Comparison of ENCODE assay signal across 15 cellular contexts in the genomic region with DNA sequence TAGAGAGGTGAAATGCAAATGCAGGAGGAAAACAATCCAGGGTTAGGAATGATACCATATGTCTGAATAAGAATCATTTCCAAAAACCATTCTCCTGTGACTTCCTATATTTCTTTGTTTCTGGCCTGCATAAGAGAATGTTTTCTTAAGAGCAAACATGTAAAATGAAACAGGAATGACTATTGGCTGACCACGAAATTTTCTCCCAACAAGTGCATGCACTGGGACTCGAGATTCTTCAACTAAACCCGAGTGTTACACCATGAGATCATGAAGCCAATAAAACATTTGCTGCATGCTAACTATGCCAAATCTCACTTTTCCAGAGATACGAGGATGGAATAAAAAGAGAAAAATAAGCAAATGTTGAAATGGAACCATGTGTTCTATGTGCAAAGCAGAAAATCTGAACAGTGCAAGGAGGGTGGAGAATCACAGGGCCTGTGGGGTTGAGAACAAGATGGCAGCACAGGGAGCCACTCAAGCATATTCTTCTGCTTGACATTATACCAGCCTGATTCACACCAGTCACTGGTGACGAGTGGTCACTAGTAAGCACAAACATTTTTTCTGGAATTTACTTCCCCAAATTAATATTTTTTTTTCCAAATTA.
DNase-seq lines count a peak whose midpoint lies in the region; ATAC-seq and TF ChIP-seq lines count a peak whose summit lies in the region.
"Had no signal": no experiment of that assay in that cellular context is flagged by ENCODE, and none has a peak within 500 bp of the region (broad histone marks: within the 10 kb centered on the region; RNA-seq: fewer than 3 reads in every experiment).

No MANE protein-coding gene starts in this region.

- no peaks in the 10 kb centered on the region for H3K36me3 ChIP-seq in PC-9 (ENCODE audit: low read depth)

- no peak overlapping the region for H3K4me3 ChIP-seq in AG04449 (ENCODE audit: low read depth, low read length)
- no peak overlapping the region for H3K4me3 ChIP-seq in PC-9

- DNase-seq in AG04449 (ENCODE audit: low read depth, low spot score): peak; percentile 69
- DNase-seq in PC-9: no peak
- peak; percentile 65 for DNase-seq in fibroblast of peridontal ligament (ENCODE audit: extremely low read depth)
- DNase-seq in non-pigmented ciliary epithelial cell (ENCODE audit: low read depth): peak; percentile 46
- no peak for DNase-seq in cortex of kidney (lab: John Stamatoyannopoulos, UW)
- no peak for DNase-seq in NCI-H1436 (lab: John Stamatoyannopoulos, UW)
- no peak for DNase-seq in NCI-H2029 (lab: John Stamatoyannopoulos, UW)
- DNase-seq: activated CD4-positive, alpha-beta memory T cell treated with anti-CD3 and anti-CD28 coated beads, Interleukin-2, amount 10 ng/mL, durations not matched to agents 7 days and 5 days; activated naive CD4-positive, alpha-beta T cell treated with anti-CD3 and anti-CD28 coated beads, Interleukin-2, amount 10 ng/mL, durations not matched to agents 7 days and 5 days; effector memory CD4-positive, alpha-beta T cell; GDM1; NCI-H146; nephron progenitor cell; stimulated activated naive B cell treated with anti-CD40 and anti-IgM and Interleukin-4, amounts not matched to agents 10 μg/mL and 1 μg/mL and 100 μg/mL, for 72 hours had no signal

- intact Hi-C loops in PC-9 (cut with micrococcal nuclease; ENCODE audit: unreplicated experiment): loop anchor here (1.0 to 10.0 kb wide), 4 partner anchors 33 to 558 kb away; a partner anchor contains a TSS

- TF ChIP-seq CTCF in AG04449 (IDR thresholded peaks at IDR 0.05; ENCODE audit: insufficient read depth, low read length, missing control alignments): no peak
- no peak for TF ChIP-seq CTCF in PC-9 (conservative IDR thresholded peaks at IDR 0.05)

- H3K4me2 ChIP-seq in PC-9: peak overlapping the region; percentile 63

- CTCF ChIA-PET in AG04449 (lab: Yijun Ruan, JAX): interaction anchor here (0.9 kb wide), 1 partner anchor 105 kb away, joined by 3 read pairs; no protein-coding TSS in a partner anchor
- CTCF ChIA-PET in PC-9 (lab: Charles Lee): no interaction called here

- H3K27me3 ChIP-seq in PC-9 (ENCODE audit: insufficient read depth, low read depth): no peaks in the 10 kb centered on the region

- no TSS peak for BruUV-seq in PC-9 (replicated peaks; lab: Mats Ljungman, UMichigan)

- peaks cover 27% of the 10 kb centered on the region for H3F3A ChIP-seq in PC-9 (ENCODE audit: insufficient read depth, low read depth)

- POLR2A ChIA-PET in AG04449 (lab: Yijun Ruan, JAX): no interaction called here
- POLR2A ChIA-PET in PC-9 (lab: Charles Lee; ENCODE audit: unreplicated experiment): interaction anchor here (0.6 to 0.8 kb wide), 2 partner anchors 18 to 22 kb away, joined by 5 to 8 read pairs; no protein-coding TSS in a partner anchor

- peaks cover 56% of the 10 kb centered on the region for H3K4me1 ChIP-seq in PC-9 (replicated peaks; ENCODE audit: insufficient read depth)

- no peak overlapping the region for H2AFZ ChIP-seq in PC-9

- no peaks in the 10 kb centered on the region for H4K20me1 ChIP-seq in PC-9 (ENCODE audit: insufficient read depth)

- ATAC-seq in HG03565 (IDR thresholded peaks at IDR 0.05; ENCODE audit: unreplicated experiment): no peak
- ATAC-seq: stimulated activated naive B cell treated with anti-CD40 and anti-IgM and Interleukin-4, amounts not matched to agents 10 μg/mL and 1 μg/mL and 100 μg/mL, for 72 hours had no signal

- H3K9me3 ChIP-seq in PC-9 (ENCODE audit: insufficient read depth, low read depth): no peaks in the 10 kb centered on the region; the same call in 1 of the 2 replicates

- peak overlapping the region; percentile 93 for H3K27ac ChIP-seq in PC-9

- H3K9me2 ChIP-seq in PC-9 (ENCODE audit: insufficient read depth): no peaks in the 10 kb centered on the region

- H3K79me2 ChIP-seq in PC-9 (ENCODE audit: low read depth): no peaks in the 10 kb centered on the region

Comparison
In these comparisons a context has a peak if more than half of its experiments do, and no peak if none do; other contexts are left out.
1. DNase-seq: peak in AG04449 (single experiment), fibroblast of peridontal ligament (single experiment) and non-pigmented ciliary epithelial cell (single experiment); none in PC-9 (0 of 2), cortex of kidney (single experiment), NCI-H1436 (single experiment) and NCI-H2029 (single experiment).